21 cellular contexts compared by ENCODE assay signal in genomic region chr1:61131248-61131647, GRCh38.
"Had no signal": no experiment of that assay in that cellular context is flagged by ENCODE, and none has a peak within 500 bp of the region (broad histone marks: within the 10 kb centered on the region; RNA-seq: fewer than 3 reads in every experiment).

No MANE protein-coding gene starts in this region.

- H3K4me3 ChIP-seq: pancreas, testis, vagina had no signal

- DNase-seq: activated CD4-positive, alpha-beta memory T cell treated with anti-CD3 and anti-CD28 coated beads, Interleukin-2, amount 10 ng/mL, durations not matched to agents 7 days and 5 days; activated CD4-positive, alpha-beta T cell treated with anti-CD3 and anti-CD28 coated beads, Interleukin-2, amount 10 ng/mL, durations not matched to agents 24 days and 14 days; activated effector memory CD4-positive, alpha-beta T cell treated with Interleukin-2 at 50 U/mL for 16 hours; activated naive CD4-positive, alpha-beta T cell treated with anti-CD3 and anti-CD28 coated beads for 36 hours; activated naive CD8-positive, alpha-beta T cell treated with anti-CD3 and anti-CD28 coated beads, Interleukin-2, amount 10 ng/mL, durations not matched to agents 7 days and 5 days; activated T-cell treated with anti-CD3 and anti-CD28 coated beads, Interleukin-2, amount 50 U/mL, for 72 hours; amniotic stem cell; dermis blood vessel endothelial cell; effector CD8-positive, alpha-beta T cell; foreskin keratinocyte; hypothalamus; left ventricle myocardium superior; mammary epithelial cell; pancreas; stimulated activated CD4-positive, alpha-beta T cell treated with anti-CD3 and anti-CD28 coated beads, Interleukin-15, amount 100 ng/mL, for 24 hours; stimulated activated naive CD4-positive, alpha-beta T cell; testis had no signal

- H3K27me3 ChIP-seq: foreskin keratinocyte, neutrophil, pancreas, testis, vagina had no signal

- H3K9me3 ChIP-seq: neutrophil, pancreas, testis, vagina had no signal

- ATAC-seq: activated CD4-positive, CD25-positive, alpha-beta regulatory T cell treated with anti-CD3 and anti-CD28 coated beads, Interleukin-2, amount 50 U/mL, for 24 hours; activated T-cell treated with anti-CD3 and anti-CD28 coated beads, Interleukin-2, amount 50 U/mL, for 72 hours; foreskin keratinocyte; natural killer cell treated with Interleukin-12 subunit alpha and Interleukin-12 subunit beta and Interleukin-15 and Interleukin-18, amount 100 ng/mL, for 72 hours had no signal

- H3K36me3 ChIP-seq: neutrophil, pancreas, vagina had no signal

- H3K27ac ChIP-seq: foreskin keratinocyte, neutrophil, testis had no signal

- H3K4me1 ChIP-seq: foreskin keratinocyte had no signal
